25 cellular contexts compared by ENCODE assay signal in genomic region chr15:35931942-35932341, GRCh38.
DNase-seq lines count a peak whose midpoint lies in the region; ATAC-seq and TF ChIP-seq lines count a peak whose summit lies in the region.
"Had no signal": no experiment of that assay in that cellular context is flagged by ENCODE, and none has a peak within 500 bp of the region (broad histone marks: within the 10 kb centered on the region; RNA-seq: fewer than 3 reads in every experiment).

No MANE protein-coding gene starts in this region.

- peak; percentile 75 for ATAC-seq in left lobe of liver
- no peak for ATAC-seq in GM19324 (IDR thresholded peaks at IDR 0.05; ENCODE audit: low FRiP score, unreplicated experiment)
- ATAC-seq: GM12878 had no signal

- H3K27ac Mint-ChIP-seq in mesothelial cell of epicardium, result peak overlapping the region; percentile 41
- H3K27ac Mint-ChIP-seq: CD14-positive monocyte; CD4-positive, alpha-beta memory T cell; CD4-positive, CD25-positive, alpha-beta regulatory T cell; CD8-positive, alpha-beta memory T cell had no signal

- intact Hi-C loops in left ventricle myocardium inferior (cut with micrococcal nuclease), result no loop called here

- TF ChIP-seq CTCF in HEK293 (tag by site-specific recombination; IDR thresholded peaks at IDR 0.05), result no peak
- TF ChIP-seq CTCF in mesothelial cell of epicardium (IDR thresholded peaks at IDR 0.05; ENCODE audit: unreplicated experiment), result no peak
- TF ChIP-seq CTCF in left ventricle myocardium inferior (IDR thresholded peaks at IDR 0.05; ENCODE audit: borderline replicate concordance), result no peak

- H3K27ac ChIP-seq in HEK293 (ENCODE audit: extremely low read depth, low read depth, low read length) (no peak overlapping the region), caudate nucleus (ENCODE audit: low read depth, low read length) (peak overlapping the region; percentile 62), left ventricle myocardium inferior (replicated peaks) (no peak overlapping the region)
- H3K27ac ChIP-seq: BLaER1 had no signal

- H3K4me3 Mint-ChIP-seq in mesothelial cell of epicardium, result no peak overlapping the region
- H3K4me3 Mint-ChIP-seq: CD14-positive monocyte; CD4-positive, alpha-beta memory T cell; CD4-positive, CD25-positive, alpha-beta regulatory T cell; CD8-positive, alpha-beta memory T cell had no signal

- H3K36me3 ChIP-seq in HEK293 (ENCODE audit: control insufficient read depth in 2 of 2, insufficient read depth in 1 of 2, low read length in 2 of 2) (no peaks in the 10 kb centered on the region), left ventricle myocardium inferior (no peaks in the 10 kb centered on the region)
- H3K36me3 ChIP-seq: BE2C, BLaER1 had no signal

- H3K9me3 Mint-ChIP-seq in mesothelial cell of epicardium, result no peaks in the 10 kb centered on the region
- H3K9me3 Mint-ChIP-seq: CD4-positive, alpha-beta memory T cell; CD8-positive, alpha-beta memory T cell had no signal

- POLR2A ChIA-PET in HEK293 (lab: Yijun Ruan, JAX), result no interaction called here

- H3K27me3 ChIP-seq in left ventricle myocardium inferior (ENCODE audit: low read depth), result no peaks in the 10 kb centered on the region
- H3K27me3 ChIP-seq: BE2C, BLaER1 had no signal

- CTCF ChIA-PET in HEK293 (lab: Yijun Ruan, JAX), result no interaction called here

- H3K4me3 ChIP-seq in HEK293 (ENCODE audit: low read depth, low read length) (no peak overlapping the region), left ventricle myocardium inferior (no peak overlapping the region)
- H3K4me3 ChIP-seq: BLaER1, GM12878 had no signal

- H3K36me3 Mint-ChIP-seq in mesothelial cell of epicardium, result no peaks in the 10 kb centered on the region
- H3K36me3 Mint-ChIP-seq: CD14-positive monocyte; CD4-positive, alpha-beta memory T cell; CD4-positive, CD25-positive, alpha-beta regulatory T cell; CD8-positive, alpha-beta memory T cell had no signal

- H3K9me3 ChIP-seq in HEK293 (ENCODE audit: control insufficient read depth, insufficient read depth, low read depth, low read length), result no peaks in the 10 kb centered on the region
- no peaks in the 10 kb centered on the region for H3K9me3 ChIP-seq in left ventricle myocardium inferior (replicated peaks)
- H3K9me3 ChIP-seq: BE2C, BLaER1 had no signal

- no peaks in the 10 kb centered on the region for H3K27me3 Mint-ChIP-seq in mesothelial cell of epicardium (ENCODE audit: low read depth)
- H3K27me3 Mint-ChIP-seq: CD4-positive, alpha-beta memory T cell; CD8-positive, alpha-beta memory T cell had no signal

- no peaks in the 10 kb centered on the region; the same call in 1 of the 2 replicates for H3K4me1 ChIP-seq in HEK293 (ENCODE audit: control insufficient read depth, insufficient read depth, low read length)
- H3K4me1 ChIP-seq in left ventricle myocardium inferior, result no peaks in the 10 kb centered on the region
- H3K4me1 ChIP-seq: BE2C, BLaER1 had no signal

- DNase-seq in caudate nucleus (lab: John Stamatoyannopoulos, UW) (no peak), left lobe of liver (ENCODE audit: low spot score) (no peak), mesothelial cell of epicardium (ENCODE audit: low spot score in 2 of 2, unreplicated experiment in 2 of 2) (no peak), NCI-H2171 (lab: John Stamatoyannopoulos, UW) (no peak), left ventricle myocardium inferior (no peak)
- DNase-seq: 8988T; ACHN; C1 segment of cervical spinal cord; CD4-positive, alpha-beta memory T cell; CD4-positive, CD25-positive, alpha-beta regulatory T cell; CD8-positive, alpha-beta memory T cell; COR-L47; DMS 273 treated with DMSO at 0.1 percent for 48 hours; DMS153; DMS53; DMS79; DND-41; EL; GDM1 had no signal

- peaks cover 14% of the 10 kb centered on the region for H3K4me1 Mint-ChIP-seq in mesothelial cell of epicardium
- H3K4me1 Mint-ChIP-seq: CD14-positive monocyte; CD4-positive, alpha-beta memory T cell; CD4-positive, CD25-positive, alpha-beta regulatory T cell; CD8-positive, alpha-beta memory T cell had no signal

TF ChIP-seq in HEK293, 187 proteins besides CTCF, POLR2A, EP300 and RAD21:
- TF ChIP-seq GLIS1 (tag by site-specific recombination; IDR thresholded peaks at IDR 0.05) (peak; percentile 69), ZNF133 (tag by site-specific recombination; IDR thresholded peaks at IDR 0.05) (no peak)
